Comparison of ENCODE assay signal across 8 cellular contexts in the genomic region with DNA sequence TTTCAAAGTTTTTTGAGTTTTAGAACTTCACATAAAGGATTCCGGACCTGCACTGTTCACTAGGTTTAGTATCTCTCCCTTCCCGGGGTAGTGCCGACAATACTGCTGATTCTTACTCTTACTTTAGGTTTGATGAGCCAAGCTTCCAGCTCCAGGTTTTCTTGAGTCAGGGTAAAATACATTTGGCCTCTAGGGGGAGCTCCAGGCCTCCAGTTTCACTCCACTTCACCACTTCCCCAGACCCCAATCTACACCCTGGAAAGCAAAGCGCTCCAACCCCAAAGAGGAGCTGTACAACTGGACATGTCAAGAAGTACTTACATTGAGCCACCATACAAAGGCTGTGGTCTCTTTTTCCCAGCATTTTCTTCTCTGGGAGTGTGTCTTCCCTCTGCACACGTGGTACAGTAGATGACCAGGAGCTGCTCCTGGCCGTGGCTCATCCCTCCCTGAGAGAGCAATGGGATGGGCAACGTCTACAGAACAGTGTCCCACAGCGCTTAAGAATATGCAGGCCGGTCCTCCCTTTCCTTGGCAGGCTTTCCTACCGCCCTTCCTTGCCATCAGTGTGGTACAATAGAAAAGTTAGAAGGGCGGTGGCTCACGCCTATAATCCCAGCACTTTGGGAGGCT.
DNase-seq lines count a peak whose midpoint lies in the region; ATAC-seq and TF ChIP-seq lines count a peak whose summit lies in the region.

No MANE protein-coding gene starts in this region.

- no peaks in the 10 kb centered on the region for H3F3A ChIP-seq in SK-N-SH (replicated peaks; ENCODE audit: insufficient read depth)

- intact Hi-C loops in left ventricle myocardium inferior (cut with micrococcal nuclease) (loop anchor here (10.0 kb wide), 1 partner anchor 80 kb away; no protein-coding TSS in a partner anchor), gastrocnemius medialis (cut with DNase I; ENCODE audit: low total_unique reads) (loop anchor here (5.0 kb wide), 1 partner anchor 247 kb away; no protein-coding TSS in a partner anchor)

- TF ChIP-seq CTCF in SK-N-SH (IDR thresholded peaks at IDR 0.05): peak; percentile 76
- peak; percentile 63 for TF ChIP-seq CTCF in left ventricle myocardium inferior (IDR thresholded peaks at IDR 0.05; ENCODE audit: borderline replicate concordance)
- TF ChIP-seq CTCF in gastrocnemius medialis (IDR thresholded peaks at IDR 0.05 in 4 of 5, conservative IDR thresholded peaks at IDR 0.05 in 1 of 5): peak; percentile 27 to 55 (median 46)

- H3K9me2 ChIP-seq in SK-N-SH: no peaks in the 10 kb centered on the region

- no peak overlapping the region for H3K9ac ChIP-seq in SK-N-SH

- ATAC-seq in gastrocnemius medialis (no peak), HG03039 (IDR thresholded peaks at IDR 0.05; ENCODE audit: unreplicated experiment) (no peak)

- no peak overlapping the region for H3K4me3 ChIP-seq in MG63
- H3K4me3 ChIP-seq in SK-N-SH (ENCODE audit: low read depth in 2 of 2, low read length in 1 of 2): no peak overlapping the region; a peak in 1 of 4 replicates
- no peak overlapping the region for H3K4me3 ChIP-seq in left ventricle myocardium inferior
- H3K4me3 ChIP-seq in gastrocnemius medialis: no peak overlapping the region

- no peak overlapping the region for H3K27ac ChIP-seq in SK-N-SH (ENCODE audit: low read depth in 2 of 2, low read length in 1 of 2)
- H3K27ac ChIP-seq in left ventricle myocardium inferior (replicated peaks): no peak overlapping the region
- H3K27ac ChIP-seq in gastrocnemius medialis: no peak overlapping the region

- WGBS in SK-N-SH (ENCODE audit: low lambda C conversion rate): 75% methylated on average over 12 of the region's 12 CpGs

- TF ChIP-seq POLR2A in gastrocnemius medialis (IDR thresholded peaks at IDR 0.05): no peak

- H3K9me3 ChIP-seq in MG63: 0 out of 2 replicates have a peak, but pooled peaks cover 3% of the 10 kb centered on the region
- H3K9me3 ChIP-seq in SK-N-SH: no peaks in the 10 kb centered on the region
- peaks cover 4% of the 10 kb centered on the region for H3K9me3 ChIP-seq in left ventricle myocardium inferior (replicated peaks)
- no peaks in the 10 kb centered on the region for H3K9me3 ChIP-seq in gastrocnemius medialis

- H3K4me2 ChIP-seq in SK-N-SH: no peak overlapping the region

- no peak for TF ChIP-seq EP300 in SK-N-SH (IDR thresholded peaks at IDR 0.05; ENCODE audit: borderline replicate concordance in 1 of 2, low read depth in 1 of 2, low read length in 1 of 2)

- H3K79me2 ChIP-seq in SK-N-SH (ENCODE audit: insufficient read depth): no peaks in the 10 kb centered on the region

- POLR2A ChIA-PET in SK-N-SH (lab: Yijun Ruan, JAX): no interaction called here

- H3K36me3 ChIP-seq in MG63 (no peaks in the 10 kb centered on the region), SK-N-SH (replicated peaks in 1 of 2; ENCODE audit: control insufficient read depth in 1 of 2, insufficient read depth in 2 of 2, low read length in 1 of 2) (no peaks in the 10 kb centered on the region), left ventricle myocardium inferior (no peaks in the 10 kb centered on the region), gastrocnemius medialis (no peaks in the 10 kb centered on the region)

- CTCF ChIA-PET in SK-N-SH (lab: Yijun Ruan, JAX): interaction anchor here (0.6 to 3.3 kb wide), 53 partner anchors 9 to 302 kb away, joined by 3 to 83 read pairs (median 4); a partner anchor contains a TSS

- no peaks in the 10 kb centered on the region for H4K20me1 ChIP-seq in SK-N-SH (ENCODE audit: insufficient read depth)

- H3K27me3 ChIP-seq in MG63: no peaks in the 10 kb centered on the region
- no peaks in the 10 kb centered on the region for H3K27me3 ChIP-seq in SK-N-SH (ENCODE audit: insufficient read depth)
- H3K27me3 ChIP-seq in left ventricle myocardium inferior (ENCODE audit: low read depth): no peaks in the 10 kb centered on the region
- no peaks in the 10 kb centered on the region for H3K27me3 ChIP-seq in gastrocnemius medialis

- H3K4me1 ChIP-seq in SK-N-SH (ENCODE audit: control insufficient read depth in 1 of 2, insufficient read depth in 2 of 2, low read depth in 1 of 2, low read length in 1 of 2) (no peaks in the 10 kb centered on the region; a peak in 1 of 4 replicates), left ventricle myocardium inferior (no peaks in the 10 kb centered on the region), gastrocnemius medialis (no peaks in the 10 kb centered on the region)

- in situ Hi-C loops in gastrocnemius medialis (cut with MboI; ENCODE audit: low sequenced_read_pairs in 4 of 4): loop anchor here in 2 of 4 donors (10.0 kb wide), 2 partner anchors 240 to 250 kb away; a partner anchor contains a TSS

- peak; percentile 64 for DNase-seq in activated gamma-delta T cell treated with Interleukin-2 at 50 U/mL for 16 hours
- DNase-seq in activated gamma-delta T cell (lab: John Stamatoyannopoulos, UW): no peak
- peak; percentile 61 for DNase-seq in MG63
- DNase-seq in SK-N-SH: peak; percentile 65
- peak; percentile 60 for DNase-seq in activated naive CD4-positive, alpha-beta T cell treated with Interleukin-2 at 50 U/mL for 16 hours
- DNase-seq in left ventricle myocardium inferior: no peak
- DNase-seq in gastrocnemius medialis: peak in 1 of 2 donors; percentile 14

- peak overlapping the region; percentile 33; the same call in 1 of the 2 replicates for H2AFZ ChIP-seq in SK-N-SH (ENCODE audit: low read depth)

- TF ChIP-seq RAD21 in SK-N-SH (IDR thresholded peaks at IDR 0.05; ENCODE audit: low read length): peak; percentile 91

TF ChIP-seq in SK-N-SH, 30 proteins besides CTCF, POLR2A, EP300 and RAD21:
- TF ChIP-seq SMC3 (IDR thresholded peaks at IDR 0.05; ENCODE audit: low read depth, low read length): peak; percentile 79
- TF ChIP-seq, protein P1, sequence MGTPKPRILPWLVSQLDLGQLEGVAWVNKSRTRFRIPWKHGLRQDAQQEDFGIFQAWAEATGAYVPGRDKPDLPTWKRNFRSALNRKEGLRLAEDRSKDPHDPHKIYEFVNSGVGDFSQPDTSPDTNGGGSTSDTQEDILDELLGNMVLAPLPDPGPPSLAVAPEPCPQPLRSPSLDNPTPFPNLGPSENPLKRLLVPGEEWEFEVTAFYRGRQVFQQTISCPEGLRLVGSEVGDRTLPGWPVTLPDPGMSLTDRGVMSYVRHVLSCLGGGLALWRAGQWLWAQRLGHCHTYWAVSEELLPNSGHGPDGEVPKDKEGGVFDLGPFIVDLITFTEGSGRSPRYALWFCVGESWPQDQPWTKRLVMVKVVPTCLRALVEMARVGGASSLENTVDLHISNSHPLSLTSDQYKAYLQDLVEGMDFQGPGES (IDR thresholded peaks at IDR 0.05; ENCODE audit: low read depth, low read length): no peak

Comparison
In these comparisons a context has a peak if more than half of its experiments do, and no peak if none do; other contexts are left out.
1. DNase-seq: peak in activated gamma-delta T cell treated with Interleukin-2 at 50 U/mL for 16 hours (single experiment), MG63 (single experiment), SK-N-SH (single experiment) and activated naive CD4-positive, alpha-beta T cell treated with Interleukin-2 at 50 U/mL for 16 hours (single experiment); none in activated gamma-delta T cell (single experiment) and left ventricle myocardium inferior (single experiment).
2. Peak in every context shown above with its lines, with median percentiles within 50 percentile points of each other: CTCF ChIP-seq.